Comparison of ENCODE assay signal across 24 cellular contexts in genomic region chr10:59550061-59550460, GRCh38.
"Had no signal": no experiment of that assay in that cellular context is flagged by ENCODE, and none has a peak within 500 bp of the region (broad histone marks: within the 10 kb centered on the region; RNA-seq: fewer than 3 reads in every experiment).

No MANE protein-coding gene starts in this region.

- H3K4me3 Mint-ChIP-seq: mesothelial cell of epicardium, naive B cell had no signal

- DNase-seq: dermis blood vessel endothelial cell; dorsolateral prefrontal cortex; effector CD4-positive, alpha-beta T cell; effector memory CD4-positive, alpha-beta T cell; esophagus squamous epithelium; foreskin fibroblast; foreskin melanocyte; gastrocnemius medialis; glutamatergic neuron; head of caudate nucleus; heart right ventricle; hippocampal formation; left cardiac atrium; left lung; left ventricle myocardium superior; lower lobe of right lung; mesenchymal stem cell; mucosa of descending colon; naive B cell had no signal

- H3K4me1 Mint-ChIP-seq: naive B cell had no signal

- H3K27ac Mint-ChIP-seq: mesothelial cell of epicardium, naive B cell had no signal

- H3K36me3 Mint-ChIP-seq: mesothelial cell of epicardium, naive B cell had no signal

- FAIRE-seq: colon, endothelial cell of umbilical vein, islet of Langerhans, keratinocyte had no signal
